ENCODE assay signal across 8 cellular contexts in the genomic region with DNA sequence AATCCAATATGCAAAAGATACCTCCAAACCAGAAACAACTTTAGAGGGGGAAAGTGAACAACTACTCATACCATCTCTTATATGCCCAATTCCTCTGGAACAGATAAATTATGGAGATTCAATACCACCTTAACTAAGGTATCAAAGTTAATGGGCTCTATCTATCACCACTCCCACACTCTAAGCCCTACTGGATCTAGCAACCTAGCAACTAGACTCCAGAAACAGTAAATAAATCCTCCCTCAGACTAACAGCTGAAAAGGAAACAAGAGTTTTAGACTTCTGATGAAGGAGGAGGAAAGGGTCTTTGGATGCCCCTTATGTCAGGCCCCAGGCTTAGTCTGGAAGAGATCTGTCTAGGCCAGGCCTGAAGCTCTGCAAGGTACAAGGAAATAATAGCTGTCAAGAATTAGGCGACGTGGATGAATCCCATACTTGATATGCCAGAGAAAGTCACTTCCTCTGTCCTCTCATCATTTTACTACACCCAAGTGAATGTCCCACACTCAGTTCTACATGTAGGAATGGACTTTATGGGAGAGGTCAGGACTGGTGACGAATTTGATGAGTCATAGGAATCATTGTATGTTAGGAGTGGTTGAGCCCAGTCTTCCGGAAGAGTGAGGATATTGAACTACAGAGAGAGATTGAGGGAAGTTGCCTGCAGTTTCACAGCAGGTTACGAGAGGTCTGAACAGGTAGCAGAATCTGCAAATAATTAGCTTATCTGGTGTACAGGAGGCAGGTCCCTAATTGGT.
A peak's percentile ranks its signal among the peaks of the same experiment; 100 is the strongest.
DNase-seq lines count a peak whose midpoint lies in the region; ATAC-seq and TF ChIP-seq lines count a peak whose summit lies in the region.

No MANE protein-coding gene starts in this region.

- in situ Hi-C loops in Caki2 (cut with HindIII; ENCODE audit: low pct_unique_long_range_greater_than_20kb, low sequenced_read_pairs): no loop called here

- peak overlapping the region; percentile 83 for H3K27ac Mint-ChIP-seq in nephron progenitor cell

- peak; percentile 96 for DNase-seq in Caki2 (ENCODE audit: low read depth)
- DNase-seq in NCI-H460 (ENCODE audit: extremely low read depth, low read depth): peak; percentile 81
- DNase-seq in epithelial cell of proximal tubule (ENCODE audit: low read depth): peak; percentile 99
- DNase-seq in nephron progenitor cell: no peak
- DNase-seq in NCI-H1092 (lab: John Stamatoyannopoulos, UW): no peak
- no peak for DNase-seq in stimulated activated CD4-positive, alpha-beta T cell treated with anti-CD3 and anti-CD28 coated beads, Interleukin-4, amount 100 ng/mL, for 24 hours

- H3K4me1 Mint-ChIP-seq in nephron progenitor cell: peaks cover 85% of the 10 kb centered on the region

- no peaks in the 10 kb centered on the region for H3K27me3 Mint-ChIP-seq in nephron progenitor cell (ENCODE audit: low read depth, poor library complexity)

- ATAC-seq in HG02678 (IDR thresholded peaks at IDR 0.05; ENCODE audit: unreplicated experiment): no peak
- no peak for ATAC-seq in HG03139 (IDR thresholded peaks at IDR 0.05; ENCODE audit: unreplicated experiment)

- peak overlapping the region; percentile 21 for H3K4me3 ChIP-seq in epithelial cell of proximal tubule (ENCODE audit: low read depth, low read length)

- H3K4me3 Mint-ChIP-seq in nephron progenitor cell: peak overlapping the region; percentile 40

- no peak for TF ChIP-seq CTCF in epithelial cell of proximal tubule (conservative IDR thresholded peaks at IDR 0.05; ENCODE audit: low read depth, low read length)
- no peak for TF ChIP-seq CTCF in nephron progenitor cell (IDR thresholded peaks at IDR 0.05)

- peaks cover 17% of the 10 kb centered on the region for H3K36me3 Mint-ChIP-seq in nephron progenitor cell (ENCODE audit: low read depth)

- no peaks in the 10 kb centered on the region for H3K9me3 Mint-ChIP-seq in nephron progenitor cell

Comparison
In these comparisons a context has a peak if more than half of its experiments do, and no peak if none do; other contexts are left out.
1. DNase-seq: peak in Caki2 (single experiment), NCI-H460 (single experiment) and epithelial cell of proximal tubule (single experiment); none in nephron progenitor cell (single experiment), NCI-H1092 (single experiment) and stimulated activated CD4-positive, alpha-beta T cell treated with anti-CD3 and anti-CD28 coated beads, Interleukin-4, amount 100 ng/mL, for 24 hours (single experiment).